ENCODE assay signal across 10 cellular contexts in genomic region chr2:20617081-20617575, GRCh38. TPM values are rescaled to one million over a fixed set of nuclear protein-coding genes. Genes with fewer than 3 reads are reported as not detected.
DNase-seq lines count a peak whose midpoint lies in the region; ATAC-seq and TF ChIP-seq lines count a peak whose summit lies in the region.
"Had no signal": no experiment of that assay in that cellular context is flagged by ENCODE, and none has a peak within 500 bp of the region (broad histone marks: within the 10 kb centered on the region; RNA-seq: fewer than 3 reads in every experiment).

No MANE protein-coding gene starts in this region.

- H3K79me2 ChIP-seq in SK-N-SH (ENCODE audit: insufficient read depth) (no peaks in the 10 kb centered on the region), parathyroid adenoma (no peaks in the 10 kb centered on the region)

- ATAC-seq in HG03521 (IDR thresholded peaks at IDR 0.05; ENCODE audit: unreplicated experiment): no peak
- ATAC-seq: activated naive CD4-positive, alpha-beta T cell treated with anti-CD3 and anti-CD28 coated beads, Interleukin-2, amount 50 U/mL, for 72 hours had no signal

- H3K4me1 ChIP-seq in SK-N-SH (ENCODE audit: control insufficient read depth in 1 of 2, insufficient read depth in 2 of 2, low read depth in 1 of 2, low read length in 1 of 2): peaks cover 18 to 43% of the 10 kb centered on the region in 2 experiments; a peak in 3 of 4 replicates
- peaks cover 9% of the 10 kb centered on the region for H3K4me1 ChIP-seq in parathyroid adenoma

- H3K27ac ChIP-seq in C4-2B (peak overlapping the region; percentile 64), SK-N-SH (ENCODE audit: low read depth in 2 of 2, low read length in 1 of 2) (peak overlapping the region in 1 of 2 experiments; percentile 90; a peak in 1 of 4 replicates), parathyroid adenoma (peak overlapping the region; percentile 59)

- H3K4me3 ChIP-seq in SK-N-SH (ENCODE audit: low read depth in 2 of 2, low read length in 1 of 2): no peak overlapping the region
- no peak overlapping the region for H3K4me3 ChIP-seq in parathyroid adenoma (ENCODE audit: low read depth, low read length)

- intact Hi-C loops in cardiac septum (cut with DNase I): loop anchor here (2.0 kb wide), 1 partner anchor 18 kb away; no protein-coding TSS in a partner anchor

- H2AFZ ChIP-seq in SK-N-SH (ENCODE audit: low read depth) (no peak overlapping the region), parathyroid adenoma (no peak overlapping the region)

- no peaks in the 10 kb centered on the region for H3K27me3 ChIP-seq in SK-N-SH (ENCODE audit: insufficient read depth)
- no peaks in the 10 kb centered on the region for H3K27me3 ChIP-seq in parathyroid adenoma (ENCODE audit: control insufficient read depth, insufficient read depth, low read length)

- TF ChIP-seq CTCF in C4-2B (conservative IDR thresholded peaks at IDR 0.05) (no peak), SK-N-SH (IDR thresholded peaks at IDR 0.05) (no peak), parathyroid adenoma (IDR thresholded peaks at IDR 0.05) (no peak)

- POLR2A ChIA-PET in SK-N-SH (lab: Yijun Ruan, JAX): interaction anchor here (2.4 kb wide), 1 partner anchor 169 kb away, joined by 18 read pairs; the partner anchor contains the start of gene RHOB

- no peak for TF ChIP-seq EP300 in SK-N-SH (IDR thresholded peaks at IDR 0.05; ENCODE audit: borderline replicate concordance in 1 of 2, low read depth in 1 of 2, low read length in 1 of 2)

- no peak for TF ChIP-seq RAD21 in SK-N-SH (IDR thresholded peaks at IDR 0.05; ENCODE audit: low read length)

- H4K20me1 ChIP-seq in SK-N-SH (ENCODE audit: insufficient read depth): no peaks in the 10 kb centered on the region

- 80% methylated on average over 10 of the region's 10 CpGs for WGBS in SK-N-SH (ENCODE audit: low lambda C conversion rate)

- 0 out of 2 replicates have a peak overlapping the region, but pooled peaks have one; percentile 80 for H3K9ac ChIP-seq in SK-N-SH
- no peak overlapping the region for H3K9ac ChIP-seq in parathyroid adenoma

- CTCF ChIA-PET in SK-N-SH (lab: Yijun Ruan, JAX): interaction anchor here (1.0 to 5.2 kb wide), 20 partner anchors 8 to 238 kb away, joined by 3 to 22 read pairs (median 5); partner anchors contain the start of genes HS1BP3 and RHOB

- H3K9me3 ChIP-seq in SK-N-SH: no peaks in the 10 kb centered on the region
- no peaks in the 10 kb centered on the region for H3K9me3 ChIP-seq in parathyroid adenoma (ENCODE audit: control insufficient read depth, low read length)

- DNase-seq in SK-N-SH: peak; percentile 54
- peak; percentile 84 for DNase-seq in cardiac septum (ENCODE audit: low spot score)
- no peak for DNase-seq in GF-D8 (lab: John Stamatoyannopoulos, UW)
- DNase-seq in epidermal melanocyte (ENCODE audit: insufficient read length, low spot score): no peak
- DNase-seq in cerebellum (ENCODE audit: low spot score): no peak
- DNase-seq: Karpas-422 had no signal

- peaks cover 0 to 16% of the 10 kb centered on the region in 2 experiments for H3K36me3 ChIP-seq in SK-N-SH (replicated peaks in 1 of 2; ENCODE audit: control insufficient read depth in 1 of 2, insufficient read depth in 2 of 2, low read length in 1 of 2)
- no peaks in the 10 kb centered on the region for H3K36me3 ChIP-seq in parathyroid adenoma (ENCODE audit: control insufficient read depth, insufficient read depth, low read length)

- no peaks in the 10 kb centered on the region for H3F3A ChIP-seq in SK-N-SH (replicated peaks; ENCODE audit: insufficient read depth)

- H3K9me2 ChIP-seq in SK-N-SH: no peaks in the 10 kb centered on the region

- 0 out of 2 replicates have a peak overlapping the region, but pooled peaks have one; percentile 24 for H3K4me2 ChIP-seq in SK-N-SH
- no peak overlapping the region for H3K4me2 ChIP-seq in parathyroid adenoma (ENCODE audit: low read length)

TF ChIP-seq in SK-N-SH, 30 proteins besides CTCF, POLR2A, EP300 and RAD21:
- TF ChIP-seq, protein P1, sequence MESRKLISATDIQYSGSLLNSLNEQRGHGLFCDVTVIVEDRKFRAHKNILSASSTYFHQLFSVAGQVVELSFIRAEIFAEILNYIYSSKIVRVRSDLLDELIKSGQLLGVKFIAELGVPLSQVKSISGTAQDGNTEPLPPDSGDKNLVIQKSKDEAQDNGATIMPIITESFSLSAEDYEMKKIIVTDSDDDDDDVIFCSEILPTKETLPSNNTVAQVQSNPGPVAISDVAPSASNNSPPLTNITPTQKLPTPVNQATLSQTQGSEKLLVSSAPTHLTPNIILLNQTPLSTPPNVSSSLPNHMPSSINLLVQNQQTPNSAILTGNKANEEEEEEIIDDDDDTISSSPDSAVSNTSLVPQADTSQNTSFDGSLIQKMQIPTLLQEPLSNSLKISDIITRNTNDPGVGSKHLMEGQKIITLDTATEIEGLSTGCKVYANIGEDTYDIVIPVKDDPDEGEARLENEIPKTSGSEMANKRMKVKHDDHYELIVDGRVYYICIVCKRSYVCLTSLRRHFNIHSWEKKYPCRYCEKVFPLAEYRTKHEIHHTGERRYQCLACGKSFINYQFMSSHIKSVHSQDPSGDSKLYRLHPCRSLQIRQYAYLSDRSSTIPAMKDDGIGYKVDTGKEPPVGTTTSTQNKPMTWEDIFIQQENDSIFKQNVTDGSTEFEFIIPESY (IDR thresholded peaks at IDR 0.05; ENCODE audit: borderline replicate concordance, low read depth): no peak
- no peak for TF ChIP-seq RFX5 (IDR thresholded peaks at IDR 0.05; ENCODE audit: low read length)
- no peak for TF ChIP-seq NRF1 (IDR thresholded peaks at IDR 0.05; ENCODE audit: low read depth, low read length)
- TF ChIP-seq, protein P2, sequence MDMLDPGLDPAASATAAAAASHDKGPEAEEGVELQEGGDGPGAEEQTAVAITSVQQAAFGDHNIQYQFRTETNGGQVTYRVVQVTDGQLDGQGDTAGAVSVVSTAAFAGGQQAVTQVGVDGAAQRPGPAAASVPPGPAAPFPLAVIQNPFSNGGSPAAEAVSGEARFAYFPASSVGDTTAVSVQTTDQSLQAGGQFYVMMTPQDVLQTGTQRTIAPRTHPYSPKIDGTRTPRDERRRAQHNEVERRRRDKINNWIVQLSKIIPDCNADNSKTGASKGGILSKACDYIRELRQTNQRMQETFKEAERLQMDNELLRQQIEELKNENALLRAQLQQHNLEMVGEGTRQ (IDR thresholded peaks at IDR 0.05; ENCODE audit: borderline replicate concordance, low read depth, low read length): no peak
- no peak for TF ChIP-seq TAF1 (IDR thresholded peaks at IDR 0.05; ENCODE audit: borderline replicate concordance, low read depth, low read length)
- TF ChIP-seq RCOR1 (IDR thresholded peaks at IDR 0.05; ENCODE audit: low read length): no peak
- TF ChIP-seq TEAD4 (IDR thresholded peaks at IDR 0.05; ENCODE audit: borderline replicate concordance, insufficient read depth): no peak
- TF ChIP-seq YY1 (IDR thresholded peaks at IDR 0.05; ENCODE audit: low read depth): no peak
- no peak for TF ChIP-seq REST (IDR thresholded peaks at IDR 0.05; ENCODE audit: low read depth, low read length)
- no peak for TF ChIP-seq NFIC (IDR thresholded peaks at IDR 0.05; ENCODE audit: borderline replicate concordance)
- no peak for TF ChIP-seq FOXJ3 (CRISPR knock-in tag; IDR thresholded peaks at IDR 0.05)
- TF ChIP-seq GATA2 (CRISPR knock-in tag; IDR thresholded peaks at IDR 0.05): no peak
- TF ChIP-seq MEF2A (IDR thresholded peaks at IDR 0.05; ENCODE audit: borderline replicate concordance, low read depth): no peak
TF ChIP-seq in SK-N-SH: peak in this region for 0.

RNA-seq across cellular contexts. Expression of gene HS1BP3, which starts 33.8 kb away (rescaled TPM):
- polyA plus RNA-seq in SK-N-SH (2012; rRNA removed): 18.7 and 20.1 TPM in 2 replicates
- polyA plus RNA-seq in SK-N-SH (2012; cell fraction: cytosol; rRNA removed): 9.8 and 14.2 TPM in 2 replicates
- 47.9 and 49.4 TPM in 2 replicates for polyA plus RNA-seq in SK-N-SH (2012; cell fraction: nucleus; rRNA removed)
- total RNA-seq in cardiac septum (15.6 TPM), cerebellum (10.0 TPM)

RNA-seq across cellular contexts. Expression of gene GDF7, which starts 49.8 kb away (rescaled TPM):
- 0.02 and 0.03 TPM in 2 replicates for polyA plus RNA-seq in SK-N-SH (2012; rRNA removed)
- polyA plus RNA-seq in SK-N-SH (2012; cell fraction: cytosol; rRNA removed): 0.04 TPM in 2 replicates
- polyA plus RNA-seq in SK-N-SH (2012; cell fraction: nucleus; rRNA removed): 0.19 TPM in 2 replicates
- total RNA-seq in cardiac septum: 0.94 TPM
- 0.45 TPM for total RNA-seq in cerebellum

Comparison
In these comparisons a context has a peak if more than half of its experiments do, and no peak if none do; other contexts are left out.
1. DNase-seq: peak in SK-N-SH (single experiment) and cardiac septum (single experiment); none in GF-D8 (single experiment), epidermal melanocyte (single experiment) and cerebellum (single experiment).